Comparison of ENCODE assay signal across 8 cellular contexts in the genomic region with DNA sequence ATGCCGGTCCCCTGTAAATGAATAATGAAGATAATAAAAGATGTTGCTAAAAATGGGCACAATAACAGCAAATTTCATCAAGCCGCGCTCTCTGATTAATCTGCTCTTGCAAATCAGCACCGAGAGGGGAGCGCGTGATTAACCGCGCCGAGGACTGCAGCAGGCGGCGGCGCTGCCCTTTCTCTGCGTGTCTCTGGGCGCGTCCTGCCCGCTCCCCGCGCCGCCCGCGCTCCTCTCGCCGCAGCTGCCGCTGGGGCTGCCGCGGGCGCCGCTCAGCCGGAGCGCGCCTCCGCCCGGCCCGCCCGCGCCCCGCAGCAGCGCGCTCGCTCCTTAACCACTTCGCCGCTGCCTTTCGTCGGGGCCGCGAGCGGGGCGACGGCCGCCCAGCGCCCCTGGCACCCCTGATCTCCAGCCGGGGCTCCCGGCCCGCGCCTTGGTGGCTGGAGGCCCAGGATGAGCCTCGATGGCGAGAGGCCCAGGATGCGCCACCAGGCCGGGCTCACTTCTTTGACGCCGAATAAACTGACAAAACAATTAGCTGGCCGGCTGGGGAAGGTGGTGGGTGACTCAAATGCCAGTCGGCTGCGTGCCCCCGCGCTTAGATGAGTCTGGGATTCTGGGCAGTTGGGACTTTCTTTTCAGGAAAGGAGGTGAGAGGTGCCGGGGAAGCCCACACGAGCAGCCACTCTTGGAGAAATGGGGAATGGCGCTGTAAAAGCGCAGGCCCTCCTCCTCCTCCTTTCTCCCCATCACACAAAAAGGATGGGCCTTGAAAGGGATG.
A peak's percentile ranks its signal among the peaks of the same experiment; 100 is the strongest.
DNase-seq lines count a peak whose midpoint lies in the region; ATAC-seq and TF ChIP-seq lines count a peak whose summit lies in the region.

No MANE protein-coding gene starts in this region.

- peak overlapping the region; percentile 83 to 88 (median 85) for H3K4me3 Mint-ChIP-seq in brain
- no peak overlapping the region for H3K4me3 Mint-ChIP-seq in activated CD8-positive, alpha-beta memory T cell treated with anti-CD3 and anti-CD28 coated beads, Interleukin-2, amount 10 ng/mL, durations not matched to agents 7 days and 5 days

- peak overlapping the region; percentile 62 to 95 (median 84) for H3K27ac Mint-ChIP-seq in brain
- H3K27ac Mint-ChIP-seq in activated CD8-positive, alpha-beta memory T cell treated with anti-CD3 and anti-CD28 coated beads, Interleukin-2, amount 10 ng/mL, durations not matched to agents 7 days and 5 days = no peak overlapping the region

- H3K4me3 ChIP-seq in skeletal muscle satellite cell (ENCODE audit: low read length) = peak overlapping the region; percentile 71

- CTCF ChIA-PET in activated CD8-positive, alpha-beta memory T cell treated with anti-CD3 and anti-CD28 coated beads, Interleukin-2, amount 10 ng/mL, durations not matched to agents 7 days and 5 days (lab: Charles Lee) = no interaction called here

- H3K27me3 Mint-ChIP-seq in brain = peaks cover 13% of the 10 kb centered on the region
- peaks cover 41% of the 10 kb centered on the region for H3K27me3 Mint-ChIP-seq in activated CD8-positive, alpha-beta memory T cell treated with anti-CD3 and anti-CD28 coated beads, Interleukin-2, amount 10 ng/mL, durations not matched to agents 7 days and 5 days

- TF ChIP-seq CTCF in brain (conservative IDR thresholded peaks at IDR 0.05) = peak in 1 of 2 experiments; percentile 12

- H3K27me3 ChIP-seq in skeletal muscle satellite cell (ENCODE audit: control insufficient read depth, insufficient read depth, low read length) = peaks cover 27% of the 10 kb centered on the region

- intact Hi-C loops in Right ventricle myocardium inferior (cut with DNase I) (loop anchor here (5.0 kb wide), 1 partner anchor 85 kb away; no protein-coding TSS in a partner anchor), cardiac septum (cut with DNase I) (no loop called here)

- H3K4me1 Mint-ChIP-seq in brain = peaks cover 27% of the 10 kb centered on the region
- no peaks in the 10 kb centered on the region for H3K4me1 Mint-ChIP-seq in activated CD8-positive, alpha-beta memory T cell treated with anti-CD3 and anti-CD28 coated beads, Interleukin-2, amount 10 ng/mL, durations not matched to agents 7 days and 5 days

- peak overlapping the region; percentile 94 for H3K4me2 ChIP-seq in skeletal muscle satellite cell (ENCODE audit: low read length)

- H3K36me3 Mint-ChIP-seq in brain = no peaks in the 10 kb centered on the region
- H3K36me3 Mint-ChIP-seq in activated CD8-positive, alpha-beta memory T cell treated with anti-CD3 and anti-CD28 coated beads, Interleukin-2, amount 10 ng/mL, durations not matched to agents 7 days and 5 days = no peaks in the 10 kb centered on the region

- no peaks in the 10 kb centered on the region for H3K4me1 ChIP-seq in skeletal muscle satellite cell (ENCODE audit: control insufficient read depth, insufficient read depth, low read length)

- H3K9ac ChIP-seq in skeletal muscle satellite cell (ENCODE audit: low read depth, low read length) = peak overlapping the region; percentile 62

- DNase-seq in Right ventricle myocardium inferior (ENCODE audit: missing footprints) = peak; percentile 72
- no peak for DNase-seq in cardiac septum (ENCODE audit: low spot score)
- peak; percentile 76 for DNase-seq in iPS-NIHi7 (ENCODE audit: extremely low spot score)
- DNase-seq in activated CD8-positive, alpha-beta memory T cell treated with anti-CD3 and anti-CD28 coated beads, Interleukin-2, amount 10 ng/mL, durations not matched to agents 7 days and 5 days = no peak

- H3K9me3 ChIP-seq in skeletal muscle satellite cell (replicated peaks; ENCODE audit: low read length) = no peaks in the 10 kb centered on the region

- no peaks in the 10 kb centered on the region for H3K36me3 ChIP-seq in skeletal muscle satellite cell (ENCODE audit: insufficient read depth, low read length)

- peak; percentile 88 for ATAC-seq in Right ventricle myocardium inferior
- ATAC-seq in HG03469 (IDR thresholded peaks at IDR 0.05; ENCODE audit: unreplicated experiment) = no peak
- no peak for ATAC-seq in activated CD8-positive, alpha-beta memory T cell treated with anti-CD3 and anti-CD28 coated beads, Interleukin-2, amount 10 ng/mL, durations not matched to agents 7 days and 5 days
- ATAC-seq in HG02973 (IDR thresholded peaks at IDR 0.05; ENCODE audit: unreplicated experiment) = no peak

- H3K9me3 Mint-ChIP-seq in brain = peaks cover 0 to 3% (median 0%) of the 10 kb centered on the region in 5 experiments
- no peaks in the 10 kb centered on the region for H3K9me3 Mint-ChIP-seq in activated CD8-positive, alpha-beta memory T cell treated with anti-CD3 and anti-CD28 coated beads, Interleukin-2, amount 10 ng/mL, durations not matched to agents 7 days and 5 days (ENCODE audit: low read depth)

Comparison
In these comparisons a context has a peak if more than half of its experiments do, and no peak if none do; other contexts are left out.
1. DNase-seq: peak in Right ventricle myocardium inferior (single experiment) and iPS-NIHi7 (single experiment); none in cardiac septum (single experiment) and activated CD8-positive, alpha-beta memory T cell treated with anti-CD3 and anti-CD28 coated beads, Interleukin-2, amount 10 ng/mL, durations not matched to agents 7 days and 5 days (single experiment).